In genomic region chr20:1267161-1267560, GRCh38 we compare ENCODE assay signal across 8 cellular contexts. TPM values are rescaled to one million over a fixed set of nuclear protein-coding genes. Genes with fewer than 3 reads are reported as not detected.
DNase-seq lines count a peak whose midpoint lies in the region; TF ChIP-seq lines count a peak whose summit lies in the region.
"Had no signal": no experiment of that assay in that cellular context is flagged by ENCODE, and none has a peak within 500 bp of the region (broad histone marks: within the 10 kb centered on the region; RNA-seq: fewer than 3 reads in every experiment).

No MANE protein-coding gene starts in this region.

- H3K9me3 ChIP-seq in MM.1S (replicated peaks; ENCODE audit: insufficient read depth, low read length) (no peaks in the 10 kb centered on the region), endocrine pancreas (ENCODE audit: control insufficient read depth, low read length) (no peaks in the 10 kb centered on the region)

- H2AFZ ChIP-seq in MM.1S (ENCODE audit: low read length): no peak overlapping the region

- CTCF ChIA-PET in Calu3 (lab: Charles Lee): no interaction called here

- H3K36me3 Mint-ChIP-seq in Calu3 (ENCODE audit: insufficient read depth, unreplicated experiment) (peaks cover 14% of the 10 kb centered on the region), osteocyte (ENCODE audit: unreplicated experiment) (no peaks in the 10 kb centered on the region)

- in situ Hi-C loops in GM13976 (cut with MboI; ENCODE audit: low sequenced_read_pairs, unreplicated experiment): no loop called here

- H3K27me3 Mint-ChIP-seq in Calu3 (ENCODE audit: unreplicated experiment) (no peaks in the 10 kb centered on the region), osteocyte (ENCODE audit: unreplicated experiment) (no peaks in the 10 kb centered on the region)

- no peak overlapping the region for H3K9ac ChIP-seq in MM.1S (ENCODE audit: low read length)
- H3K9ac ChIP-seq in endocrine pancreas (ENCODE audit: control insufficient read depth, insufficient read depth, low read length): peak overlapping the region; percentile 41

- no peaks in the 10 kb centered on the region for H3K9me2 ChIP-seq in MM.1S (replicated peaks; ENCODE audit: insufficient read depth, low read length)

- H3K4me3 ChIP-seq in MM.1S (ENCODE audit: low read length) (peak overlapping the region; percentile 73), endocrine pancreas (ENCODE audit: control insufficient read depth, insufficient read depth, low read length) (peak overlapping the region; percentile 39)

- no peaks in the 10 kb centered on the region for H3K27me3 ChIP-seq in MM.1S (replicated peaks; ENCODE audit: insufficient read depth, low read length)
- no peaks in the 10 kb centered on the region for H3K27me3 ChIP-seq in endocrine pancreas (ENCODE audit: control insufficient read depth, insufficient read depth, low read length)

- intact Hi-C loops in Calu3 (cut with micrococcal nuclease; ENCODE audit: unreplicated experiment): no loop called here

- H3K79me2 ChIP-seq in MM.1S (ENCODE audit: low read length): no peaks in the 10 kb centered on the region

- DNase-seq in Calu3 (no peak), MM.1S (no peak), osteocyte (ENCODE audit: extremely low spot score, unreplicated experiment) (no peak), SW480 (ENCODE audit: low spot score) (no peak), GM13976 (ENCODE audit: low spot score) (no peak)
- no peak for DNase-seq in stimulated activated naive CD4-positive, alpha-beta T cell (lab: John Stamatoyannopoulos, UW)

- H3K36me3 ChIP-seq in MM.1S (replicated peaks; ENCODE audit: insufficient read depth, low read length): no peaks in the 10 kb centered on the region
- no peaks in the 10 kb centered on the region for H3K36me3 ChIP-seq in endocrine pancreas (ENCODE audit: control insufficient read depth, insufficient read depth, low read length)

- no peaks in the 10 kb centered on the region for H4K20me1 ChIP-seq in MM.1S (ENCODE audit: insufficient read depth, low read length)

- peak overlapping the region; percentile 89; the same call in 1 of the 2 replicates for H3K4me2 ChIP-seq in MM.1S (ENCODE audit: low read depth, low read length)

- H3K27ac Mint-ChIP-seq in Calu3 (ENCODE audit: unreplicated experiment) (no peak overlapping the region), osteocyte (ENCODE audit: unreplicated experiment) (no peak overlapping the region)

- H3F3A ChIP-seq in MM.1S (ENCODE audit: insufficient read depth, low read length): no peaks in the 10 kb centered on the region

- peak overlapping the region; percentile 75 for H3K4me3 Mint-ChIP-seq in Calu3 (ENCODE audit: low read depth, unreplicated experiment)
- peak overlapping the region; percentile 84 for H3K4me3 Mint-ChIP-seq in osteocyte (ENCODE audit: unreplicated experiment)

- no peak overlapping the region for H3K27ac ChIP-seq in MM.1S (ENCODE audit: low read length)

- no peaks in the 10 kb centered on the region for H3K9me3 Mint-ChIP-seq in Calu3 (ENCODE audit: low read depth, unreplicated experiment)
- H3K9me3 Mint-ChIP-seq in osteocyte (ENCODE audit: unreplicated experiment): peaks cover 3% of the 10 kb centered on the region

- BruUV-seq in Calu3 (replicated peaks; lab: Mats Ljungman, UMichigan): no TSS peak

- H3K4me1 Mint-ChIP-seq in Calu3 (ENCODE audit: low read depth, unreplicated experiment): peaks cover 12% of the 10 kb centered on the region
- peaks cover 17% of the 10 kb centered on the region for H3K4me1 Mint-ChIP-seq in osteocyte (ENCODE audit: unreplicated experiment)

- TF ChIP-seq CTCF in Calu3 (IDR thresholded peaks at IDR 0.05; ENCODE audit: unreplicated experiment) (no peak), MM.1S (IDR thresholded peaks at IDR 0.05; ENCODE audit: low read length) (no peak), osteocyte (IDR thresholded peaks at IDR 0.05) (no peak), GM13976 (IDR thresholded peaks at IDR 0.05; ENCODE audit: borderline replicate concordance, control extremely low read depth, extremely low read depth, insufficient read depth, missing control alignments) (no peak)

- H3K4me1 ChIP-seq in MM.1S (ENCODE audit: low read length) (peaks cover 7% of the 10 kb centered on the region), endocrine pancreas (ENCODE audit: control insufficient read depth, insufficient read depth, low read length) (no peaks in the 10 kb centered on the region)

RNA-seq across cellular contexts. Expression of gene SNPH, which starts 1.1 kb away (rescaled TPM):
- total RNA-seq in Calu3 (2022) (2.0 and 2.4 TPM in 2 replicates), osteocyte (8.0 and 8.9 TPM in 2 replicates)

RNA-seq across cellular contexts. Expression of gene RAD21L1, which starts 41.3 kb away (rescaled TPM):
- total RNA-seq in Calu3 (2022): not detected in 2 replicates
- not detected in 2 replicates for total RNA-seq in osteocyte
- total RNA-seq: dermis microvascular lymphatic vessel endothelial cell had no signal
